In the genomic region with DNA sequence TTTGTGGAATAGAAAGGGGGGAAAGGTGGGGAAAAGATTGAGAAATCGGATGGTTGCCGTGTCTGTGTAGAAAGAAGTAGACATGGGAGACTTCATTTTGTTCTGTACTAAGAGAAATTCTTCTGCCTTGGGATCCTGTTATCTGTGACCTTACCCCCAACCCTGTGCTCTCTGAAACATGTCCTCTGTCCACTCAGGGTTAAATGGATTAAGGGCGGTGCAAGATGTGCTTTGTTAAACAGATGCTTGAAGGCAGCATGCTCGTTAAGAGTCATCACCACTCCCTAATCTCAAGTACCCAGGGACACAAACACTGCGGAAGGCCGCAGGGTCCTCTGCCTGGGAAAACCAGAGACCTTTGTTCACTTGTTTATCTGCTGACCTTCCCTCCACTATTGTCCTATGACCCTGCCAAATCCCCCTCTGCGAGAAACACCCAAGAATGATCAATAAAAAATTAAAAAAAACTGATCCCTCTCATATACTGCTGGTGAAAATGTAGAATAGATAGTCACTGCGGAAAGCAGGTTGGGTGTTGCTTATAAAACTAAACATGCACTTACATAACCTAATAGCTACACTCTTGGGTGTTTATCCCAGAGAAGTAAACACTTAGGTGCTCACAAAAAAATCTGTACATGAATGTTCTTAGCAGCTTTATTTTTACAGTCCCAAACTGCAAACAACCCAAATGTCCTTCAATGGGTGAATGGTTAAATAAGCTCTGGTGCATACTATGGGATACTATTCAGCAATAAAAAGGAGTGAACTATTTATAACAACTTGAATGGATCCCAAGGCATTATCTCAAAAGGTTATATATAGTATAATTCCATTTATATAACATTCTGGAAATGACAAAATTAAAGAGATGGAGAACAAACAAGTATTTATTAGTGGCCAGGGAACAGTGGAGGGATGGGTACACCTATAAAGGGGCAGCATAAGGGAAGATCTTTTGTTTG, we compare ENCODE assay signal across 8 cellular contexts.
DNase-seq lines count a peak whose midpoint lies in the region; ATAC-seq and TF ChIP-seq lines count a peak whose summit lies in the region.
"Not testable (repeated sequence)": the region's sequence is repeated elsewhere in the genome, so short reads cannot be mapped to it uniquely, and the experiment has no call there.

No MANE protein-coding gene starts in this region.

- not testable (repeated sequence) for H3K4me3 Mint-ChIP-seq in neural progenitor cell

- 34% methylated on average over 3 of the region's 8 CpGs for WGBS in right lobe of liver (ENCODE audit: insufficient coverage, low coverage, low lambda C conversion rate, missing lambda C conversion rate)

- not testable (repeated sequence) for TF ChIP-seq POLR2A in right lobe of liver (IDR thresholded peaks at IDR 0.05)

- not testable (repeated sequence) for ATAC-seq in RWPE2 (ENCODE audit: low read depth)
- peak; percentile 41 to 53 (median 46) for ATAC-seq in right lobe of liver

- H3K27me3 Mint-ChIP-seq in neural progenitor cell (ENCODE audit: insufficient read depth, low read depth): not testable (repeated sequence)

- peaks cover 14% of the 10 kb centered on the region for H3F3A ChIP-seq in neural progenitor cell (ENCODE audit: low read depth)

- H3K4me3 ChIP-seq in RWPE2 (ENCODE audit: severe bottlenecking); left ventricle myocardium inferior; neural progenitor cell: not testable (repeated sequence)
- H3K4me3 ChIP-seq in right lobe of liver: peak overlapping the region in 2 of 3 donors; percentile 4 to 29

- peaks cover 20% of the 10 kb centered on the region for H4K20me1 ChIP-seq in neural progenitor cell (ENCODE audit: low read depth)

- not testable (repeated sequence) for H3K36me3 ChIP-seq in RWPE2 (ENCODE audit: low read depth); left ventricle myocardium inferior; right lobe of liver; neural progenitor cell

- not testable (repeated sequence) for H3K36me3 Mint-ChIP-seq in neural progenitor cell

- peaks cover 35% of the 10 kb centered on the region for H3K4me1 Mint-ChIP-seq in neural progenitor cell

- H2AFZ ChIP-seq in neural progenitor cell (replicated peaks): not testable (repeated sequence)

- not testable (repeated sequence) for H3K9me3 ChIP-seq in RWPE2 (ENCODE audit: severe bottlenecking); left ventricle myocardium inferior (replicated peaks); right lobe of liver; neural progenitor cell (ENCODE audit: low read depth)

- H3K4me2 ChIP-seq in neural progenitor cell: peak overlapping the region; percentile 10

- H3K27ac Mint-ChIP-seq in neural progenitor cell: not testable (repeated sequence)

- H3K9me3 Mint-ChIP-seq in neural progenitor cell: not testable (repeated sequence)

- H3K4me1 ChIP-seq in RWPE2 (ENCODE audit: insufficient read depth, poor library complexity, severe bottlenecking): peaks cover 15% of the 10 kb centered on the region
- peaks cover 55% of the 10 kb centered on the region for H3K4me1 ChIP-seq in left ventricle myocardium inferior
- peaks cover 0 to 23% (median 4%) of the 10 kb centered on the region in 4 donors for H3K4me1 ChIP-seq in right lobe of liver
- H3K4me1 ChIP-seq in neural progenitor cell: peaks cover 33% of the 10 kb centered on the region

- peak overlapping the region; percentile 56 for H3K27ac ChIP-seq in RWPE2 (ENCODE audit: poor library complexity, severe bottlenecking)
- peak overlapping the region; percentile 19 for H3K27ac ChIP-seq in cingulate gyrus (ENCODE audit: low read depth, low read length)
- H3K27ac ChIP-seq in left ventricle myocardium inferior (replicated peaks): peak overlapping the region; percentile 63
- peak overlapping the region; percentile 44 to 81 (median 72) for H3K27ac ChIP-seq in right lobe of liver
- not testable (repeated sequence) for H3K27ac ChIP-seq in neural progenitor cell
- peak overlapping the region; percentile 42 for H3K27ac ChIP-seq in substantia nigra (ENCODE audit: low read depth, low read length, poor library complexity, severe bottlenecking)

- DNase-seq in DMS153 (lab: John Stamatoyannopoulos, UW) (peak; percentile 31), NCI-H524 (lab: John Stamatoyannopoulos, UW) (peak; percentile 16 to 53), neural progenitor cell (ENCODE audit: low spot score) (peak; percentile 41)
- not testable (repeated sequence) for DNase-seq in RWPE2 (ENCODE audit: low spot score); left ventricle myocardium inferior; right lobe of liver; substantia nigra (lab: John Stamatoyannopoulos, UW)

- H3K27me3 ChIP-seq in RWPE2 (ENCODE audit: insufficient read depth, poor library complexity, severe bottlenecking); left ventricle myocardium inferior (ENCODE audit: low read depth); right lobe of liver; neural progenitor cell: not testable (repeated sequence)

- not testable (repeated sequence) for TF ChIP-seq CTCF in RWPE2 (IDR thresholded peaks at IDR 0.05; ENCODE audit: poor library complexity, severe bottlenecking); left ventricle myocardium inferior (IDR thresholded peaks at IDR 0.05; ENCODE audit: borderline replicate concordance); right lobe of liver (IDR thresholded peaks at IDR 0.05); neural progenitor cell (IDR thresholded peaks at IDR 0.05)

- not testable (repeated sequence) for H3K9ac ChIP-seq in neural progenitor cell

- intact Hi-C loops in left ventricle myocardium inferior (cut with micrococcal nuclease); right lobe of liver (cut with DNase I): not testable (repeated sequence)

- H3K79me2 ChIP-seq in neural progenitor cell (ENCODE audit: low read depth): not testable (repeated sequence)
